15 cellular contexts compared by ENCODE assay signal in the genomic region with DNA sequence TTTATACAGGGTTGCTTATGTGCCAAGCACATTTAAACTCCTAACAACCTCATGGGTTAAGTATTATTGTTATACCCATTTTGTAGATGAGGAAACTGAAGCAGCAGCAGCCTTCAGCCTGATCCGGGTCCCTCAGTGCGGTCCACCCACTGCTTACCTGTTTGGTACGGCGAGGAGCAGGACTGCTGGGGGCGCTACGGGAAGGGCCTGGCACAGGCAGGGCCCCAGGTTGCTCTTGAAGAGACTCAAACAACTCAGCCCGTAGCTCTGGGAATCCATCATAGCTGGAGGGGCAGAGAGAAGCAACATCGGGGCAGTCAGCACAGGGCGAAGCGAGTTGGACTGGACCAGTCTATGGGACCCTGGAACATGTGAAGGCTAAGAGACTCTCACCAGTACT. TPM values are rescaled to one million over a fixed set of nuclear protein-coding genes. Genes with fewer than 3 reads are reported as not detected.
DNase-seq lines count a peak whose midpoint lies in the region; ATAC-seq and TF ChIP-seq lines count a peak whose summit lies in the region.
"Had no signal": no experiment of that assay in that cellular context is flagged by ENCODE, and none has a peak within 500 bp of the region (broad histone marks: within the 10 kb centered on the region; RNA-seq: fewer than 3 reads in every experiment).

No MANE protein-coding gene starts in this region.

- intact Hi-C loops in upper lobe of right lung (cut with DNase I) = no loop called here

- no peak for DNase-seq in activated T-cell treated with anti-CD3 and anti-CD28 coated beads, Interleukin-2, amount 50 U/mL, for 24 hours
- DNase-seq in activated T-cell treated with anti-CD3 and anti-CD28 coated beads, Interleukin-2, amount 50 U/mL, for 72 hours = no peak
- DNase-seq in effector memory CD8-positive, alpha-beta T cell = no peak
- DNase-seq in osteoblast (ENCODE audit: insufficient read length, low spot score, missing footprints) = peak; percentile 62
- peak; percentile 45 for DNase-seq in upper lobe of right lung
- DNase-seq in osteocyte (ENCODE audit: extremely low spot score, unreplicated experiment) = no peak
- DNase-seq in HK-2 (ENCODE audit: unreplicated experiment) = no peak
- DNase-seq: 8988T; Calu3; CD4-positive, CD25-positive, alpha-beta regulatory T cell; DMS 273 treated with DMSO at 0.1 percent for 48 hours; GM23248 had no signal

- H4K20me1 ChIP-seq in osteoblast (ENCODE audit: insufficient read depth, low read length) = no peaks in the 10 kb centered on the region

- H3K27ac Mint-ChIP-seq in activated T-cell treated with anti-CD3 and anti-CD28 coated beads, Interleukin-2, amount 50 U/mL, for 24 hours = peak overlapping the region; percentile 33
- no peak overlapping the region for H3K27ac Mint-ChIP-seq in activated T-cell treated with anti-CD3 and anti-CD28 coated beads, Interleukin-2, amount 50 U/mL, for 72 hours
- peak overlapping the region; percentile 41 to 68 for H3K27ac Mint-ChIP-seq in effector memory CD8-positive, alpha-beta T cell
- no peak overlapping the region for H3K27ac Mint-ChIP-seq in osteocyte (ENCODE audit: unreplicated experiment)
- H3K27ac Mint-ChIP-seq: CD4-positive, CD25-positive, alpha-beta regulatory T cell had no signal

- H3K4me1 Mint-ChIP-seq in activated T-cell treated with anti-CD3 and anti-CD28 coated beads, Interleukin-2, amount 50 U/mL, for 24 hours (ENCODE audit: low read depth) = peaks cover 3% of the 10 kb centered on the region
- H3K4me1 Mint-ChIP-seq in activated T-cell treated with anti-CD3 and anti-CD28 coated beads, Interleukin-2, amount 50 U/mL, for 72 hours (ENCODE audit: low read depth) = peaks cover 5% of the 10 kb centered on the region
- peaks cover 29 to 30% of the 10 kb centered on the region in 2 donors for H3K4me1 Mint-ChIP-seq in effector memory CD8-positive, alpha-beta T cell (ENCODE audit: low read depth in 2 of 2)
- no peaks in the 10 kb centered on the region for H3K4me1 Mint-ChIP-seq in osteocyte (ENCODE audit: unreplicated experiment)

- H3K4me3 Mint-ChIP-seq in activated T-cell treated with anti-CD3 and anti-CD28 coated beads, Interleukin-2, amount 50 U/mL, for 24 hours = no peak overlapping the region
- H3K4me3 Mint-ChIP-seq in activated T-cell treated with anti-CD3 and anti-CD28 coated beads, Interleukin-2, amount 50 U/mL, for 72 hours = no peak overlapping the region
- no peak overlapping the region for H3K4me3 Mint-ChIP-seq in effector memory CD8-positive, alpha-beta T cell
- H3K4me3 Mint-ChIP-seq in osteocyte (ENCODE audit: unreplicated experiment) = no peak overlapping the region

- no peak for ATAC-seq in activated T-cell treated with anti-CD3 and anti-CD28 coated beads, Interleukin-2, amount 50 U/mL, for 72 hours (replicated peaks in 1 of 2)
- ATAC-seq in effector memory CD8-positive, alpha-beta T cell (replicated peaks) = no peak
- no peak for ATAC-seq in upper lobe of right lung
- ATAC-seq: HCT116 had no signal

- no peaks in the 10 kb centered on the region for H3K27me3 ChIP-seq in osteoblast (ENCODE audit: insufficient read depth, low read length)
- no peaks in the 10 kb centered on the region for H3K27me3 ChIP-seq in upper lobe of right lung
- H3K27me3 ChIP-seq: BLaER1 treated with 17β-estradiol and CSF1 and Interleukin-3, amounts not matched to agents 10 nM and 100 nM had no signal

- H3K4me1 ChIP-seq in osteoblast (ENCODE audit: insufficient read depth, low read length) = no peaks in the 10 kb centered on the region
- H3K4me1 ChIP-seq in upper lobe of right lung = no peaks in the 10 kb centered on the region

- H3K27ac ChIP-seq in osteoblast (ENCODE audit: low read depth, low read length) (no peak overlapping the region), upper lobe of right lung (no peak overlapping the region)
- H3K27ac ChIP-seq: BLaER1 treated with 17β-estradiol and CSF1 and Interleukin-3, amounts not matched to agents 10 nM and 100 nM; GM23248; HL-60 had no signal

- H3K27me3 Mint-ChIP-seq in activated T-cell treated with anti-CD3 and anti-CD28 coated beads, Interleukin-2, amount 50 U/mL, for 24 hours = no peaks in the 10 kb centered on the region
- H3K27me3 Mint-ChIP-seq in activated T-cell treated with anti-CD3 and anti-CD28 coated beads, Interleukin-2, amount 50 U/mL, for 72 hours (ENCODE audit: low read depth) = no peaks in the 10 kb centered on the region
- H3K27me3 Mint-ChIP-seq in effector memory CD8-positive, alpha-beta T cell = no peaks in the 10 kb centered on the region
- H3K27me3 Mint-ChIP-seq in osteocyte (ENCODE audit: unreplicated experiment) = no peaks in the 10 kb centered on the region
- H3K27me3 Mint-ChIP-seq: CD4-positive, CD25-positive, alpha-beta regulatory T cell had no signal

- H3K36me3 ChIP-seq in osteoblast (ENCODE audit: insufficient read depth, low read length) (peaks cover 58% of the 10 kb centered on the region), upper lobe of right lung (peaks cover 95% of the 10 kb centered on the region)

- no peak overlapping the region for H3K4me2 ChIP-seq in osteoblast (ENCODE audit: insufficient read depth, low read length)
- H3K4me2 ChIP-seq: BLaER1 treated with 17β-estradiol and CSF1 and Interleukin-3, amounts not matched to agents 10 nM and 100 nM had no signal

- H3K36me3 Mint-ChIP-seq in activated T-cell treated with anti-CD3 and anti-CD28 coated beads, Interleukin-2, amount 50 U/mL, for 24 hours (ENCODE audit: low read depth) = peaks cover 91% of the 10 kb centered on the region
- H3K36me3 Mint-ChIP-seq in activated T-cell treated with anti-CD3 and anti-CD28 coated beads, Interleukin-2, amount 50 U/mL, for 72 hours (ENCODE audit: insufficient read depth in 2 of 2) = peaks cover 4 to 32% of the 10 kb centered on the region in 2 donors
- H3K36me3 Mint-ChIP-seq in effector memory CD8-positive, alpha-beta T cell (ENCODE audit: insufficient read depth) = peaks cover 74% of the 10 kb centered on the region
- peaks cover 23% of the 10 kb centered on the region for H3K36me3 Mint-ChIP-seq in osteocyte (ENCODE audit: unreplicated experiment)

- H3K9me3 ChIP-seq in osteoblast (ENCODE audit: low read depth, low read length) (no peaks in the 10 kb centered on the region), upper lobe of right lung (no peaks in the 10 kb centered on the region)
- H3K9me3 ChIP-seq: BLaER1 treated with 17β-estradiol and CSF1 and Interleukin-3, amounts not matched to agents 10 nM and 100 nM had no signal

- TF ChIP-seq CTCF in osteoblast (IDR thresholded peaks at IDR 0.05; ENCODE audit: extremely low read depth, low read depth, low read length) (no peak), upper lobe of right lung (IDR thresholded peaks at IDR 0.05) (no peak), osteocyte (IDR thresholded peaks at IDR 0.05) (no peak)

- H3K79me2 ChIP-seq in osteoblast (ENCODE audit: insufficient read depth, low read length) = no peaks in the 10 kb centered on the region

- no peaks in the 10 kb centered on the region for H3K9me3 Mint-ChIP-seq in activated T-cell treated with anti-CD3 and anti-CD28 coated beads, Interleukin-2, amount 50 U/mL, for 24 hours
- H3K9me3 Mint-ChIP-seq in activated T-cell treated with anti-CD3 and anti-CD28 coated beads, Interleukin-2, amount 50 U/mL, for 72 hours = no peaks in the 10 kb centered on the region
- no peaks in the 10 kb centered on the region for H3K9me3 Mint-ChIP-seq in effector memory CD8-positive, alpha-beta T cell
- H3K9me3 Mint-ChIP-seq in osteocyte (ENCODE audit: unreplicated experiment) = no peaks in the 10 kb centered on the region
- H3K9me3 Mint-ChIP-seq: CD4-positive, CD25-positive, alpha-beta regulatory T cell had no signal

- no peak overlapping the region for H2AFZ ChIP-seq in osteoblast (ENCODE audit: low read length)
- H2AFZ ChIP-seq: GM23248 had no signal

- H3K4me3 ChIP-seq in osteoblast (ENCODE audit: insufficient read depth, low read length) (no peak overlapping the region), upper lobe of right lung (no peak overlapping the region)
- H3K4me3 ChIP-seq: BLaER1 treated with 17β-estradiol and CSF1 and Interleukin-3, amounts not matched to agents 10 nM and 100 nM; GM23248 had no signal

RNA-seq across cellular contexts. Expression of gene DENND4B, which starts 9.2 kb away (rescaled TPM):
- total RNA-seq in activated T-cell treated with anti-CD3 and anti-CD28 coated beads, Interleukin-2, amount 50 U/mL, for 72 hours = 100 to 1,000 TPM; 105 to 108 TPM
- 26.8 and 27.5 TPM in 2 replicates for total RNA-seq in osteoblast
- total RNA-seq in upper lobe of right lung = 83.7 TPM
- 48.0 and 53.1 TPM in 2 replicates for total RNA-seq in osteocyte

RNA-seq across cellular contexts. Expression of gene GATAD2B, which starts 14.6 kb away (rescaled TPM):
- 100 to 1,000 TPM in 1 of 2 donors, 10 to 100 TPM in 1; 87.4 to 106 TPM for total RNA-seq in activated T-cell treated with anti-CD3 and anti-CD28 coated beads, Interleukin-2, amount 50 U/mL, for 72 hours
- total RNA-seq in osteoblast (9.7 and 11.6 TPM in 2 replicates), upper lobe of right lung (55.1 TPM), osteocyte (63.2 and 66.7 TPM in 2 replicates)

RNA-seq across cellular contexts. Expression of gene CRTC2, which starts 21.1 kb away (rescaled TPM):
- total RNA-seq in activated T-cell treated with anti-CD3 and anti-CD28 coated beads, Interleukin-2, amount 50 U/mL, for 72 hours = 100 to 1,000 TPM; 107 to 121 TPM
- 4.7 and 6.8 TPM in 2 replicates for total RNA-seq in osteoblast
- 52.7 TPM for total RNA-seq in upper lobe of right lung
- 29.4 and 41.9 TPM in 2 replicates for total RNA-seq in osteocyte

RNA-seq across cellular contexts. Expression of gene SLC39A1, which starts 26.0 kb away (rescaled TPM):
- total RNA-seq in activated T-cell treated with anti-CD3 and anti-CD28 coated beads, Interleukin-2, amount 50 U/mL, for 72 hours = 10 to 100 TPM; 86.5 to 90.7 TPM
- total RNA-seq in osteoblast = 96.3 and 99.0 TPM in 2 replicates
- 120 TPM for total RNA-seq in upper lobe of right lung
- 93.2 and 95.3 TPM in 2 replicates for total RNA-seq in osteocyte

RNA-seq across cellular contexts. Expression of gene CREB3L4, which starts 30.4 kb away (rescaled TPM):
- total RNA-seq in activated T-cell treated with anti-CD3 and anti-CD28 coated beads, Interleukin-2, amount 50 U/mL, for 72 hours = 10 to 100 TPM; 13.7 to 13.9 TPM
- total RNA-seq in osteoblast (7.2 and 8.8 TPM in 2 replicates), upper lobe of right lung (10.5 TPM), osteocyte (9.3 and 11.1 TPM in 2 replicates)

Comparison
In these comparisons a context has a peak if more than half of its experiments do, and no peak if none do; other contexts are left out.
1. H3K27ac Mint-ChIP-seq: peak in activated T-cell treated with anti-CD3 and anti-CD28 coated beads, Interleukin-2, amount 50 U/mL, for 24 hours (single experiment) and effector memory CD8-positive, alpha-beta T cell (2 of 2); none in activated T-cell treated with anti-CD3 and anti-CD28 coated beads, Interleukin-2, amount 50 U/mL, for 72 hours (single experiment) and osteocyte (single experiment).
2. DNase-seq: peak in osteoblast (single experiment) and upper lobe of right lung (single experiment); none in activated T-cell treated with anti-CD3 and anti-CD28 coated beads, Interleukin-2, amount 50 U/mL, for 24 hours (single experiment), activated T-cell treated with anti-CD3 and anti-CD28 coated beads, Interleukin-2, amount 50 U/mL, for 72 hours (0 of 2), effector memory CD8-positive, alpha-beta T cell (0 of 3), osteocyte (single experiment) and HK-2 (single experiment).